In the genomic region with DNA sequence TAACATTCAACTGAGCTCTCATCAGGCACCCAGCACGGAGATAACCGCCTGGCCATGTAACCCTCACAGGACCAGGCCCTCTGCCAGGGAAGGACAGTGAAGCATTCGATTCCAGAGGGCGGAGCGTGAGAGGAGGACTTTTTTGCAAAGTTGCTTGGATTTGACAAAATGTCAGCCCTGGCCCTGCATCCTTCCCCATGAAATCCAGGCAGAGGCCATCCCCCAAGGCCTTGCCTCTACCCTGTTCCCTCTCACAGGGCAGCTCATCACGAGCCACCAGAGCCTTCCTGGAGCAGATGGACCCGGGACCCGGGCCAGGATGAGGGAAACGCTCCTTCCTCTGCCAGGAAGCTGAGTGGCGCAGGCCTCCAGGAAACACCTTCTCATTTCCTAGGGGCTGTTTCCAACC, we compare ENCODE assay signal across 12 cellular contexts. TPM values are rescaled to one million over a fixed set of nuclear protein-coding genes. Genes with fewer than 3 reads are reported as not detected.
DNase-seq lines count a peak whose midpoint lies in the region; ATAC-seq and TF ChIP-seq lines count a peak whose summit lies in the region.
"Had no signal": no experiment of that assay in that cellular context is flagged by ENCODE, and none has a peak within 500 bp of the region (broad histone marks: within the 10 kb centered on the region; RNA-seq: fewer than 3 reads in every experiment).

No MANE protein-coding gene starts in this region.

- H3K4me1 ChIP-seq in breast epithelium (no peaks in the 10 kb centered on the region), neutrophil (ENCODE audit: control insufficient read depth in 1 of 2, insufficient read depth in 1 of 2, low read depth in 1 of 2, low read length in 1 of 2) (peaks cover 43 to 57% of the 10 kb centered on the region in 2 experiments)

- peaks cover 23% of the 10 kb centered on the region for H3K36me3 Mint-ChIP-seq in MCF 10A (ENCODE audit: insufficient read depth, unreplicated experiment)

- H3K4me3 Mint-ChIP-seq in MCF 10A (ENCODE audit: unreplicated experiment): no peak overlapping the region
- H3K4me3 Mint-ChIP-seq: activated naive CD8-positive, alpha-beta T cell treated with anti-CD3 and anti-CD28 coated beads, Interleukin-2, amount 10 ng/mL, durations not matched to agents 7 days and 5 days; stimulated activated naive CD8-positive, alpha-beta T cell treated with anti-CD3 and anti-CD28 coated beads, Interleukin-15, amount 100 ng/mL, for 72 hours had no signal

- CTCF ChIA-PET in MCF 10A (lab: Yijun Ruan, JAX): interaction anchor here (0.6 to 1.7 kb wide), 4 partner anchors 8 to 402 kb away, joined by 3 to 4 read pairs (median 3); no protein-coding TSS in a partner anchor

- TF ChIP-seq POLR2A in breast epithelium (IDR thresholded peaks at IDR 0.05): no peak

- H3K4me3 ChIP-seq in breast epithelium (peak overlapping the region in 1 of 3 donors; percentile 18), fibroblast of the aortic adventitia (ENCODE audit: low read depth, low read length) (no peak overlapping the region), neutrophil (ENCODE audit: low read depth in 1 of 2, low read length in 1 of 2) (no peak overlapping the region)

- DNase-seq in breast epithelium (ENCODE audit: low spot score in 2 of 2) (no peak), MCF 10A (ENCODE audit: unreplicated experiment) (no peak), fibroblast of the aortic adventitia (ENCODE audit: low read depth) (peak; percentile 67), GOT3 (lab: John Stamatoyannopoulos, UW) (no peak), glomerular visceral epithelial cell (ENCODE audit: extremely low spot score) (no peak), epidermal melanocyte (ENCODE audit: insufficient read length, low spot score) (no peak)
- DNase-seq: activated naive CD8-positive, alpha-beta T cell treated with anti-CD3 and anti-CD28 coated beads, Interleukin-2, amount 10 ng/mL, durations not matched to agents 7 days and 5 days; NCI-H1930; stimulated activated naive CD8-positive, alpha-beta T cell treated with anti-CD3 and anti-CD28 coated beads, Interleukin-15, amount 100 ng/mL, for 72 hours had no signal

- intact Hi-C loops in breast epithelium (cut with DNase I; ENCODE audit: low total_unique reads) (no loop called here), MCF 10A (cut with micrococcal nuclease) (loop anchor here (5.0 kb wide), 1 partner anchor 123 kb away; a partner anchor contains a TSS)

- no peaks in the 10 kb centered on the region for H3K27me3 Mint-ChIP-seq in MCF 10A (ENCODE audit: insufficient read depth, unreplicated experiment)
- H3K27me3 Mint-ChIP-seq: activated naive CD8-positive, alpha-beta T cell treated with anti-CD3 and anti-CD28 coated beads, Interleukin-2, amount 10 ng/mL, durations not matched to agents 7 days and 5 days; stimulated activated naive CD8-positive, alpha-beta T cell treated with anti-CD3 and anti-CD28 coated beads, Interleukin-15, amount 100 ng/mL, for 72 hours had no signal

- ATAC-seq in HG02884 (IDR thresholded peaks at IDR 0.05; ENCODE audit: unreplicated experiment): no peak
- ATAC-seq: HCT116; stimulated activated naive CD8-positive, alpha-beta T cell treated with anti-CD3 and anti-CD28 coated beads, Interleukin-15, amount 100 ng/mL, for 72 hours had no signal

- POLR2A ChIA-PET in MCF 10A (lab: Yijun Ruan, JAX): no interaction called here

- H3K4me1 Mint-ChIP-seq in MCF 10A (ENCODE audit: insufficient read depth, unreplicated experiment): peaks cover 4% of the 10 kb centered on the region
- H3K4me1 Mint-ChIP-seq: stimulated activated naive CD8-positive, alpha-beta T cell treated with anti-CD3 and anti-CD28 coated beads, Interleukin-15, amount 100 ng/mL, for 72 hours had no signal

- H3K27ac Mint-ChIP-seq in MCF 10A (ENCODE audit: low read depth, unreplicated experiment): no peak overlapping the region
- H3K27ac Mint-ChIP-seq: activated naive CD8-positive, alpha-beta T cell treated with anti-CD3 and anti-CD28 coated beads, Interleukin-2, amount 10 ng/mL, durations not matched to agents 7 days and 5 days; stimulated activated naive CD8-positive, alpha-beta T cell treated with anti-CD3 and anti-CD28 coated beads, Interleukin-15, amount 100 ng/mL, for 72 hours had no signal

- H3K27ac ChIP-seq in breast epithelium (peak overlapping the region; percentile 44 to 82), neutrophil (peak overlapping the region; percentile 99)

- no peaks in the 10 kb centered on the region for H3K27me3 ChIP-seq in breast epithelium
- no peaks in the 10 kb centered on the region for H3K27me3 ChIP-seq in neutrophil

- no TSS peak for BruUV-seq in MCF 10A (replicated peaks; lab: Mats Ljungman, UMichigan)

- H3K36me3 ChIP-seq in breast epithelium (no peaks in the 10 kb centered on the region), neutrophil (peaks cover 59% of the 10 kb centered on the region)

- H3K9me3 Mint-ChIP-seq in MCF 10A (ENCODE audit: unreplicated experiment): no peaks in the 10 kb centered on the region
- H3K9me3 Mint-ChIP-seq: activated naive CD8-positive, alpha-beta T cell treated with anti-CD3 and anti-CD28 coated beads, Interleukin-2, amount 10 ng/mL, durations not matched to agents 7 days and 5 days; stimulated activated naive CD8-positive, alpha-beta T cell treated with anti-CD3 and anti-CD28 coated beads, Interleukin-15, amount 100 ng/mL, for 72 hours had no signal

- H3K9me3 ChIP-seq in breast epithelium (no peaks in the 10 kb centered on the region), neutrophil (no peaks in the 10 kb centered on the region)

- TF ChIP-seq CTCF in breast epithelium (IDR thresholded peaks at IDR 0.05) (no peak), MCF 10A (IDR thresholded peaks at IDR 0.05; ENCODE audit: unreplicated experiment) (no peak), fibroblast of the aortic adventitia (IDR thresholded peaks at IDR 0.05; ENCODE audit: insufficient read depth, low read length) (no peak), neutrophil (IDR thresholded peaks at IDR 0.05) (no peak)

RNA-seq across cellular contexts. Expression of a gene that starts 17.0 kb away (rescaled TPM):
- total RNA-seq in breast epithelium: 10 to 100 TPM; 27.4 to 32.0 (median 29.2) TPM
- 31.9 and 36.3 TPM in 2 replicates for total RNA-seq in MCF 10A (2022)
- total RNA-seq in fibroblast of the aortic adventitia (ENCODE audit: low replicate concordance): 12.0 and 23.8 TPM in 2 replicates
